In the genomic region with DNA sequence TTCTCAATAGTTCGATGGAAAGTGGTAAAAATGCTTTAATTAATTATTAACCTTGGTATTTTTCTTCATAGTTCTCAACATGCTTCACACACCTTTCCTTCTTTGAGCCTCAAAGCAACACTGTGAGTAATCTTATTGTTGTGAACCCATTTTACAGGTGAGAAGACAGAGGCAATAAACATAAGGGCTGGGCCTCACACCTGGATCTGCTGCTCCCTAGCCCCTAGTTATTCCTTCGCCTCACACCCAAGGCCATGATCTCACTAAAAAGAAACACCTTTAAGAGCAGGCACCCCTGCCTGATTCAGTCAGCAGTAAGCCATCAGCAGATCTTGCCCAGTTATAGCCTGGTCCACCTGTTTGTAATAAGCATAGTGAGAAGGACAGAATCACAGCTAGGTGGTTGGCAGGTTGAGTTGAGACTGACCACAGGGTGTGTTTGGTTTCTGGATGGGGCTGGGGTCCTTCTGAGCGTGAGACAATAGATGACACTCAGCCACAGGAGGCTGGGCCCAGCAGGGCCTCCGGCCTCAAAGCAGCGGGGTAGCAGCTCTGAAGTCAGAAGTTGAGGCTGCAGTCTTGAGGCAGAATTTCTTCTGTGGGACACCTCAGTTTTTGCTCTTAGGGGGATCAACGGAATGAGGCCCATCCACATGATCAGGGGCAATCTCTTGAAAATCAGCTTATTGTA, we compare ENCODE assay signal across 15 cellular contexts.
DNase-seq lines count a peak whose midpoint lies in the region; ATAC-seq and TF ChIP-seq lines count a peak whose summit lies in the region.
"Had no signal": no experiment of that assay in that cellular context is flagged by ENCODE, and none has a peak within 500 bp of the region (broad histone marks: within the 10 kb centered on the region; RNA-seq: fewer than 3 reads in every experiment).

No MANE protein-coding gene starts in this region.

- H3K4me1 ChIP-seq in right atrium auricular region (peaks cover 0 to 25% of the 10 kb centered on the region in 2 donors), right cardiac atrium (ENCODE audit: control insufficient read depth, insufficient read depth, low read length) (peaks cover 10% of the 10 kb centered on the region), A673 (ENCODE audit: insufficient read depth, low read length, poor library complexity, severe bottlenecking) (no peaks in the 10 kb centered on the region)

- DNase-seq in right atrium auricular region (ENCODE audit: low spot score) (no peak), right cardiac atrium (no peak), caudate nucleus (lab: John Stamatoyannopoulos, UW) (no peak), glomerular visceral epithelial cell (ENCODE audit: extremely low spot score) (no peak), NCI-H1048 (lab: John Stamatoyannopoulos, UW) (no peak), nephron progenitor cell (no peak), A673 (ENCODE audit: low spot score) (no peak)
- DNase-seq in natural killer cell treated with Interleukin-12 subunit alpha and Interleukin-12 subunit beta and Interleukin-15 and Interleukin-18, amount 100 ng/mL, for 72 hours (ENCODE audit: low spot score), result peak; percentile 12
- DNase-seq: cerebellar nuclear complex, DMS53, islet precursor cell, SW 1271, transverse colon had no signal

- 94% methylated on average over 6 of the region's 6 CpGs for WGBS in right cardiac atrium

- POLR2A ChIA-PET in A673 (lab: Charles Lee; ENCODE audit: low non-redundant PET), result interaction anchor here (0.5 kb wide), 1 partner anchor 1982 kb away, joined by 9 read pairs; no protein-coding TSS in a partner anchor

- H3K9me3 ChIP-seq in right atrium auricular region (no peaks in the 10 kb centered on the region), right cardiac atrium (ENCODE audit: control insufficient read depth, low read length) (no peaks in the 10 kb centered on the region), A673 (ENCODE audit: low read depth, low read length, poor library complexity, severe bottlenecking) (no peaks in the 10 kb centered on the region)
- H3K9me3 ChIP-seq: transverse colon had no signal

- peaks cover 22 to 25% of the 10 kb centered on the region in 2 donors for H3K4me1 Mint-ChIP-seq in natural killer cell treated with Interleukin-12 subunit alpha and Interleukin-12 subunit beta and Interleukin-15 and Interleukin-18, amount 100 ng/mL, for 72 hours (ENCODE audit: low read depth in 2 of 2)
- H3K4me1 Mint-ChIP-seq in nephron progenitor cell, result peaks cover 61% of the 10 kb centered on the region

- H3K4me3 Mint-ChIP-seq in natural killer cell treated with Interleukin-12 subunit alpha and Interleukin-12 subunit beta and Interleukin-15 and Interleukin-18, amount 100 ng/mL, for 72 hours, result peak overlapping the region; percentile 25
- no peak overlapping the region for H3K4me3 Mint-ChIP-seq in nephron progenitor cell

- no peaks in the 10 kb centered on the region for H3K9me3 Mint-ChIP-seq in natural killer cell treated with Interleukin-12 subunit alpha and Interleukin-12 subunit beta and Interleukin-15 and Interleukin-18, amount 100 ng/mL, for 72 hours
- H3K9me3 Mint-ChIP-seq in nephron progenitor cell, result peaks cover 9% of the 10 kb centered on the region

- H3K27me3 Mint-ChIP-seq in natural killer cell treated with Interleukin-12 subunit alpha and Interleukin-12 subunit beta and Interleukin-15 and Interleukin-18, amount 100 ng/mL, for 72 hours, result peaks cover 0 to under 1% of the 10 kb centered on the region in 2 donors
- peaks cover 7% of the 10 kb centered on the region for H3K27me3 Mint-ChIP-seq in nephron progenitor cell (ENCODE audit: low read depth, poor library complexity)

- peak overlapping the region; percentile 46 to 70 for H3K27ac Mint-ChIP-seq in natural killer cell treated with Interleukin-12 subunit alpha and Interleukin-12 subunit beta and Interleukin-15 and Interleukin-18, amount 100 ng/mL, for 72 hours
- H3K27ac Mint-ChIP-seq in nephron progenitor cell, result no peak overlapping the region
- H3K27ac Mint-ChIP-seq: progenitor cell of endocrine pancreas had no signal

- no peak for TF ChIP-seq CTCF in right atrium auricular region (IDR thresholded peaks at IDR 0.05)
- no peak for TF ChIP-seq CTCF in nephron progenitor cell (IDR thresholded peaks at IDR 0.05)
- TF ChIP-seq CTCF in A673 (conservative IDR thresholded peaks at IDR 0.05; ENCODE audit: low read depth, low read length), result no peak

- BruUV-seq in A673 (replicated peaks; lab: Mats Ljungman, UMichigan), result no TSS peak

- H3K27me3 ChIP-seq in right atrium auricular region (no peaks in the 10 kb centered on the region), right cardiac atrium (ENCODE audit: control insufficient read depth, insufficient read depth) (no peaks in the 10 kb centered on the region), A673 (replicated peaks; ENCODE audit: insufficient read depth, low read depth, low read length, poor library complexity) (no peaks in the 10 kb centered on the region)
- H3K27me3 ChIP-seq: transverse colon had no signal

- H3K27ac ChIP-seq in right atrium auricular region (peak overlapping the region; percentile 60 to 81), right cardiac atrium (ENCODE audit: low read length) (no peak overlapping the region), caudate nucleus (ENCODE audit: low read depth, low read length) (peak overlapping the region; percentile 84), A673 (ENCODE audit: low read depth, low read length, poor library complexity, severe bottlenecking) (no peak overlapping the region)
- H3K27ac ChIP-seq: WERI-Rb-1 had no signal

- intact Hi-C loops in right cardiac atrium (cut with DNase I) (no loop called here), A673 (cut with micrococcal nuclease; ENCODE audit: unreplicated experiment) (no loop called here)

- CTCF ChIA-PET in A673 (lab: Charles Lee), result no interaction called here

- ATAC-seq in right cardiac atrium, result no peak
- no peak for ATAC-seq in natural killer cell treated with Interleukin-12 subunit alpha and Interleukin-12 subunit beta and Interleukin-15 and Interleukin-18, amount 100 ng/mL, for 72 hours

- H3K4me3 ChIP-seq in right atrium auricular region (no peak overlapping the region), right cardiac atrium (ENCODE audit: low read length) (no peak overlapping the region), A673 (ENCODE audit: low read depth, low read length, poor library complexity, severe bottlenecking) (no peak overlapping the region)
- H3K4me3 ChIP-seq: transverse colon had no signal

- H3K36me3 Mint-ChIP-seq in natural killer cell treated with Interleukin-12 subunit alpha and Interleukin-12 subunit beta and Interleukin-15 and Interleukin-18, amount 100 ng/mL, for 72 hours, result no peaks in the 10 kb centered on the region
- H3K36me3 Mint-ChIP-seq in nephron progenitor cell (ENCODE audit: low read depth), result no peaks in the 10 kb centered on the region

- no peaks in the 10 kb centered on the region for H3K36me3 ChIP-seq in right atrium auricular region
- no peaks in the 10 kb centered on the region for H3K36me3 ChIP-seq in A673 (ENCODE audit: insufficient read depth, low read length, poor library complexity, severe bottlenecking)
- H3K36me3 ChIP-seq: transverse colon, WERI-Rb-1 had no signal

Comparison
In these comparisons a context has a peak if more than half of its experiments do, and no peak if none do; other contexts are left out.
1. H3K27ac ChIP-seq: peak in right atrium auricular region (2 of 2) and caudate nucleus (single experiment); none in right cardiac atrium (single experiment) and A673 (single experiment).